1 cellular context compared by ENCODE assay signal in the genomic region with DNA sequence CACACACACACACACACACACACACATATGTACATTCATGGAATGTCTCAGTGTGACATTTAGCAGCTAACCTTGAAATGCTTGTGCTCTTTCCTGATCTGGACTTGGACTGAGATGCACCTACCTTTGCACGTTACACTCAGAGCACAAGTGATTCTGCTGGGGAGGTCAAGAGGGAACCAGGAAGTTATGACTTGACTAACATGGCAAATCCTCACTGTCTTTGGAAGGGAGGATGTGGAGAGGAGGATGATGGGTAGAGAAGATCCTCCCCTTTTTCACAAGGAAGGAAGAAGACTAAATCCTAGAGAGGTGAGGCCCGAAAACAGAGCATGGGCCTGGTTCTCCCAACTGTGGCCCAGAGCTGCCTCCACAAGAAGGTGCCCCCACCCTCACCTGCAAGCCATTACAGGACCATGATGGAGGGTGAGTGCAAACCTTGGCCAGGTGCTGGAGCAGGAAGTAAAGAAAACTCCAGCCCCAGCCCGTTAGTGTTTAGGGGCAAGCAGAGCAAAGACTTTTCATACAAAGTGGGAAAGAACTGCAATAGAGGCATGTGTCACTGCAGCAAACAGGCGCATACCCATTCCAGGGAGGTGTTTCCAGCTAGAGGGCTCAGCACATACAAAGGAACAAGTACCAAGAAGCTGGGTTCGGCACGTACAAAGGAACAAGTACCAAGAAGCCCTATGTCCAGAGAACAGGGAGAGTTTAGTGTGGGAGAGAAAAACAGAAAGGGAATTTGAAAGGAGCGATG.
TF ChIP-seq lines count a peak whose summit lies in the region.

No MANE protein-coding gene starts in this region.

TF ChIP-seq in K562, 482 proteins besides CTCF, POLR2A, EP300 and RAD21 (continued from another document and continues in another):
- TF ChIP-seq, protein P1, sequence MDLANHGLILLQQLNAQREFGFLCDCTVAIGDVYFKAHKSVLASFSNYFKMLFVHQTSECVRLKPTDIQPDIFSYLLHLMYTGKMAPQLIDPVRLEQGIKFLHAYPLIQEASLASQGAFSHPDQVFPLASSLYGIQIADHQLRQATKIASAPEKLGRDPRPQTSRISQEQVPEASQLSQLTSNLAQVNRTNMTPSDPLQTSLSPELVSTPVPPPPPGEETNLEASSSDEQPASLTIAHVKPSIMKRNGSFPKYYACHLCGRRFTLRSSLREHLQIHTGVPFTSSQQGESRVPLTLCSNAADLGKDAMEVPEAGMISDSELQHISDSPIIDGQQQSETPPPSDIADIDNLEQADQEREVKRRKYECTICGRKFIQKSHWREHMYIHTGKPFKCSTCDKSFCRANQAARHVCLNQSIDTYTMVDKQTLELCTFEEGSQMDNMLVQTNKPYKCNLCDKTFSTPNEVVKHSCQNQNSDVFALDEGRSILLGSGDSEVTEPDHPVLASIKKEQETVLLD (IDR thresholded peaks at IDR 0.05), result no peak
- TF ChIP-seq, protein P2, sequence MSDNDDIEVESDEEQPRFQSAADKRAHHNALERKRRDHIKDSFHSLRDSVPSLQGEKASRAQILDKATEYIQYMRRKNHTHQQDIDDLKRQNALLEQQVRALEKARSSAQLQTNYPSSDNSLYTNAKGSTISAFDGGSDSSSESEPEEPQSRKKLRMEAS (CRISPR knock-in tag; IDR thresholded peaks at IDR 0.05), result no peak
- peak; percentile 65 for TF ChIP-seq OTX1 (CRISPR knock-in tag; IDR thresholded peaks at IDR 0.05)
- TF ChIP-seq, protein P3, sequence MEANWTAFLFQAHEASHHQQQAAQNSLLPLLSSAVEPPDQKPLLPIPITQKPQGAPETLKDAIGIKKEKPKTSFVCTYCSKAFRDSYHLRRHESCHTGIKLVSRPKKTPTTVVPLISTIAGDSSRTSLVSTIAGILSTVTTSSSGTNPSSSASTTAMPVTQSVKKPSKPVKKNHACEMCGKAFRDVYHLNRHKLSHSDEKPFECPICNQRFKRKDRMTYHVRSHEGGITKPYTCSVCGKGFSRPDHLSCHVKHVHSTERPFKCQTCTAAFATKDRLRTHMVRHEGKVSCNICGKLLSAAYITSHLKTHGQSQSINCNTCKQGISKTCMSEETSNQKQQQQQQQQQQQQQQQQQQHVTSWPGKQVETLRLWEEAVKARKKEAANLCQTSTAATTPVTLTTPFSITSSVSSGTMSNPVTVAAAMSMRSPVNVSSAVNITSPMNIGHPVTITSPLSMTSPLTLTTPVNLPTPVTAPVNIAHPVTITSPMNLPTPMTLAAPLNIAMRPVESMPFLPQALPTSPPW (CRISPR knock-in tag; IDR thresholded peaks at IDR 0.05), result no peak
- TF ChIP-seq ZNF3 (CRISPR knock-in tag; IDR thresholded peaks at IDR 0.05), result peak; percentile 51; the same call in 1 of the 2 replicates
- TF ChIP-seq GABPB1 (CRISPR knock-in tag; IDR thresholded peaks at IDR 0.05), result no peak
- peak; percentile 83 for TF ChIP-seq ZNF436 (CRISPR knock-in tag; IDR thresholded peaks at IDR 0.05)
- TF ChIP-seq ZNF347 (CRISPR knock-in tag; IDR thresholded peaks at IDR 0.05; ENCODE audit: low read depth), result no peak
- TF ChIP-seq, protein P4, sequence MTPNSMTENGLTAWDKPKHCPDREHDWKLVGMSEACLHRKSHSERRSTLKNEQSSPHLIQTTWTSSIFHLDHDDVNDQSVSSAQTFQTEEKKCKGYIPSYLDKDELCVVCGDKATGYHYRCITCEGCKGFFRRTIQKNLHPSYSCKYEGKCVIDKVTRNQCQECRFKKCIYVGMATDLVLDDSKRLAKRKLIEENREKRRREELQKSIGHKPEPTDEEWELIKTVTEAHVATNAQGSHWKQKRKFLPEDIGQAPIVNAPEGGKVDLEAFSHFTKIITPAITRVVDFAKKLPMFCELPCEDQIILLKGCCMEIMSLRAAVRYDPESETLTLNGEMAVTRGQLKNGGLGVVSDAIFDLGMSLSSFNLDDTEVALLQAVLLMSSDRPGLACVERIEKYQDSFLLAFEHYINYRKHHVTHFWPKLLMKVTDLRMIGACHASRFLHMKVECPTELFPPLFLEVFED (CRISPR knock-in tag; conservative IDR thresholded peaks at IDR 0.05), result peak; percentile 98
- TF ChIP-seq LCOR (CRISPR knock-in tag; IDR thresholded peaks at IDR 0.05), result no peak
- no peak for TF ChIP-seq PHF8 (IDR thresholded peaks at IDR 0.05; ENCODE audit: borderline replicate concordance, low read length)
- TF ChIP-seq MTA3 (IDR thresholded peaks at IDR 0.05; ENCODE audit: borderline replicate concordance), result peak; percentile 39; the same call in 1 of the 2 replicates
- no peak for TF ChIP-seq RFX7 (CRISPR knock-in tag; IDR thresholded peaks at IDR 0.05)
- TF ChIP-seq ARHGAP35 (IDR thresholded peaks at IDR 0.05; ENCODE audit: partially characterized antibody), result peak; percentile 70
- TF ChIP-seq CBX2 (IDR thresholded peaks at IDR 0.05; ENCODE audit: insufficient read depth, low read length, poor library complexity, severe bottlenecking), result no peak
- no peak for TF ChIP-seq ZNF197 (CRISPR knock-in tag; IDR thresholded peaks at IDR 0.05; ENCODE audit: low read depth)
- no peak for TF ChIP-seq TOE1 (IDR thresholded peaks at IDR 0.05; ENCODE audit: borderline replicate concordance)
- no peak for TF ChIP-seq TOE1 (CRISPR knock-in tag; IDR thresholded peaks at IDR 0.05; ENCODE audit: borderline replicate concordance, low read depth)
- peak; percentile 95 for TF ChIP-seq POLR2AphosphoS5 (IDR thresholded peaks at IDR 0.05; ENCODE audit: control insufficient read depth, insufficient read depth, low read depth, low read length)
- no peak; the same call in 1 of the 2 replicates for TF ChIP-seq POLR2H (tag; IDR thresholded peaks at IDR 0.05; ENCODE audit: low read depth)
- TF ChIP-seq HLTF (IDR thresholded peaks at IDR 0.05), result no peak
- TF ChIP-seq NR2F6 (CRISPR knock-in tag; IDR thresholded peaks at IDR 0.05), result 0 out of 2 replicates have a peak, but pooled peaks have one; percentile 22
- TF ChIP-seq ZFP30 (CRISPR knock-in tag; IDR thresholded peaks at IDR 0.05; ENCODE audit: borderline replicate concordance), result peak; percentile 57; the same call in 1 of the 2 replicates
- TF ChIP-seq ILF3 (IDR thresholded peaks at IDR 0.05; ENCODE audit: borderline replicate concordance), result peak; percentile 77
- TF ChIP-seq ZNF133 (CRISPR knock-in tag; IDR thresholded peaks at IDR 0.05), result no peak
- TF ChIP-seq CREM (IDR thresholded peaks at IDR 0.05; ENCODE audit: low read depth), result no peak
- no peak for TF ChIP-seq ASH1L (IDR thresholded peaks at IDR 0.05; ENCODE audit: borderline replicate concordance, low read depth, partially characterized antibody)
- TF ChIP-seq FOS (IDR thresholded peaks at IDR 0.05; ENCODE audit: extremely low read depth, insufficient read length), result no peak
- TF ChIP-seq FOXM1 (IDR thresholded peaks at IDR 0.05; ENCODE audit: low read depth), result no peak
- no peak for TF ChIP-seq FOXM1 (CRISPR knock-in tag; IDR thresholded peaks at IDR 0.05; ENCODE audit: low read depth)
- TF ChIP-seq, protein P5, sequence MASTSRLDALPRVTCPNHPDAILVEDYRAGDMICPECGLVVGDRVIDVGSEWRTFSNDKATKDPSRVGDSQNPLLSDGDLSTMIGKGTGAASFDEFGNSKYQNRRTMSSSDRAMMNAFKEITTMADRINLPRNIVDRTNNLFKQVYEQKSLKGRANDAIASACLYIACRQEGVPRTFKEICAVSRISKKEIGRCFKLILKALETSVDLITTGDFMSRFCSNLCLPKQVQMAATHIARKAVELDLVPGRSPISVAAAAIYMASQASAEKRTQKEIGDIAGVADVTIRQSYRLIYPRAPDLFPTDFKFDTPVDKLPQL (IDR thresholded peaks at IDR 0.05; ENCODE audit: extremely low read depth, insufficient read length), result peak; percentile 85
- TF ChIP-seq ZNF79 (CRISPR knock-in tag; IDR thresholded peaks at IDR 0.05; ENCODE audit: low read depth), result no peak
- no peak for TF ChIP-seq PCBP1 (IDR thresholded peaks at IDR 0.05; ENCODE audit: low read depth, low read length, poor library complexity, severe bottlenecking)
- no peak for TF ChIP-seq EP400 (IDR thresholded peaks at IDR 0.05)
- peak; percentile 94; the same call in 1 of the 2 replicates for TF ChIP-seq ZBED1 (IDR thresholded peaks at IDR 0.05)
- no peak for TF ChIP-seq CREB1 (IDR thresholded peaks at IDR 0.05)
- TF ChIP-seq CREB1 (CRISPR knock-in tag; IDR thresholded peaks at IDR 0.05), result no peak
- no peak for TF ChIP-seq U2AF2 (optimal IDR thresholded peaks at IDR 0.05; ENCODE audit: low read depth, low read length)
- TF ChIP-seq, protein P6, sequence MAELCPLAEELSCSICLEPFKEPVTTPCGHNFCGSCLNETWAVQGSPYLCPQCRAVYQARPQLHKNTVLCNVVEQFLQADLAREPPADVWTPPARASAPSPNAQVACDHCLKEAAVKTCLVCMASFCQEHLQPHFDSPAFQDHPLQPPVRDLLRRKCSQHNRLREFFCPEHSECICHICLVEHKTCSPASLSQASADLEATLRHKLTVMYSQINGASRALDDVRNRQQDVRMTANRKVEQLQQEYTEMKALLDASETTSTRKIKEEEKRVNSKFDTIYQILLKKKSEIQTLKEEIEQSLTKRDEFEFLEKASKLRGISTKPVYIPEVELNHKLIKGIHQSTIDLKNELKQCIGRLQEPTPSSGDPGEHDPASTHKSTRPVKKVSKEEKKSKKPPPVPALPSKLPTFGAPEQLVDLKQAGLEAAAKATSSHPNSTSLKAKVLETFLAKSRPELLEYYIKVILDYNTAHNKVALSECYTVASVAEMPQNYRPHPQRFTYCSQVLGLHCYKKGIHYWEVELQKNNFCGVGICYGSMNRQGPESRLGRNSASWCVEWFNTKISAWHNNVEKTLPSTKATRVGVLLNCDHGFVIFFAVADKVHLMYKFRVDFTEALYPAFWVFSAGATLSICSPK (IDR thresholded peaks at IDR 0.05; ENCODE audit: borderline replicate concordance), result no peak
- TF ChIP-seq, protein P7, sequence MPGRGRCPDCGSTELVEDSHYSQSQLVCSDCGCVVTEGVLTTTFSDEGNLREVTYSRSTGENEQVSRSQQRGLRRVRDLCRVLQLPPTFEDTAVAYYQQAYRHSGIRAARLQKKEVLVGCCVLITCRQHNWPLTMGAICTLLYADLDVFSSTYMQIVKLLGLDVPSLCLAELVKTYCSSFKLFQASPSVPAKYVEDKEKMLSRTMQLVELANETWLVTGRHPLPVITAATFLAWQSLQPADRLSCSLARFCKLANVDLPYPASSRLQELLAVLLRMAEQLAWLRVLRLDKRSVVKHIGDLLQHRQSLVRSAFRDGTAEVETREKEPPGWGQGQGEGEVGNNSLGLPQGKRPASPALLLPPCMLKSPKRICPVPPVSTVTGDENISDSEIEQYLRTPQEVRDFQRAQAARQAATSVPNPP (IDR thresholded peaks at IDR 0.05; ENCODE audit: borderline replicate concordance, insufficient read depth, insufficient read length), result no peak
- TF ChIP-seq POLR2B (IDR thresholded peaks at IDR 0.05; ENCODE audit: low read depth, partially characterized antibody), result peak; percentile 67
- TF ChIP-seq, protein P8, sequence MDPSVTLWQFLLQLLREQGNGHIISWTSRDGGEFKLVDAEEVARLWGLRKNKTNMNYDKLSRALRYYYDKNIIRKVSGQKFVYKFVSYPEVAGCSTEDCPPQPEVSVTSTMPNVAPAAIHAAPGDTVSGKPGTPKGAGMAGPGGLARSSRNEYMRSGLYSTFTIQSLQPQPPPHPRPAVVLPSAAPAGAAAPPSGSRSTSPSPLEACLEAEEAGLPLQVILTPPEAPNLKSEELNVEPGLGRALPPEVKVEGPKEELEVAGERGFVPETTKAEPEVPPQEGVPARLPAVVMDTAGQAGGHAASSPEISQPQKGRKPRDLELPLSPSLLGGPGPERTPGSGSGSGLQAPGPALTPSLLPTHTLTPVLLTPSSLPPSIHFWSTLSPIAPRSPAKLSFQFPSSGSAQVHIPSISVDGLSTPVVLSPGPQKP (CRISPR knock-in tag; IDR thresholded peaks at IDR 0.05), result no peak
- TF ChIP-seq, protein P9, sequence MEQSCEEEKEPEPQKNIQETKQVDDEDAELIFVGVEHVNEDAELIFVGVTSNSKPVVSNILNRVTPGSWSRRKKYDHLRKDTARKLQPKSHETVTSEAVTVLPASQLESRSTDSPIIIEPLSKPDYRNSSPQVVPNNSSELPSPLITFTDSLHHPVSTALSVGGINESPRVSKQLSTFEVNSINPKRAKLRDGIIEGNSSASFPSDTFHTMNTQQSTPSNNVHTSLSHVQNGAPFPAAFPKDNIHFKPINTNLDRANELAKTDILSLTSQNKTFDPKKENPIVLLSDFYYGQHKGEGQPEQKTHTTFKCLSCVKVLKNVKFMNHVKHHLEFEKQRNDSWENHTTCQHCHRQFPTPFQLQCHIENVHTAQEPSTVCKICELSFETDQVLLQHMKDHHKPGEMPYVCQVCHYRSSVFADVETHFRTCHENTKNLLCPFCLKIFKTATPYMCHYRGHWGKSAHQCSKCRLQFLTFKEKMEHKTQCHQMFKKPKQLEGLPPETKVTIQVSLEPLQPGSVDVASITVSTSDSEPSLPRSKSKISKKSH (CRISPR knock-in tag; IDR thresholded peaks at IDR 0.05), result no peak
- no peak for TF ChIP-seq LEF1 (IDR thresholded peaks at IDR 0.05)
- no peak for TF ChIP-seq NFIC (IDR thresholded peaks at IDR 0.05)
- TF ChIP-seq, protein P10, sequence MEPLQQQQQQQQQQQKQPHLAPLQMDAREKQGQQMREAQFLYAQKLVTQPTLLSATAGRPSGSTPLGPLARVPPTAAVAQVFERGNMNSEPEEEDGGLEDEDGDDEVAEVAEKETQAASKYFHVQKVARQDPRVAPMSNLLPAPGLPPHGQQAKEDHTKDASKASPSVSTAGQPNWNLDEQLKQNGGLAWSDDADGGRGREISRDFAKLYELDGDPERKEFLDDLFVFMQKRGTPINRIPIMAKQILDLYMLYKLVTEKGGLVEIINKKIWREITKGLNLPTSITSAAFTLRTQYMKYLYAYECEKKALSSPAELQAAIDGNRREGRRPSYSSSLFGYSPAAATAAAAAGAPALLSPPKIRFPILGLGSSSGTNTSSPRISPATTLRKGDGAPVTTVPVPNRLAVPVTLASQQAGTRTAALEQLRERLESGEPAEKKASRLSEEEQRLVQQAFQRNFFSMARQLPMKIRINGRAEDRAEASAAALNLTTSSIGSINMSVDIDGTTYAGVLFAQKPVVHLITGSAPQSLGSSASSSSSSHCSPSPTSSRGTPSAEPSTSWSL (CRISPR knock-in tag; IDR thresholded peaks at IDR 0.05; ENCODE audit: borderline replicate concordance), result no peak
- peak in 1 of 2 experiments; percentile 17; a peak in 1 of 3 replicates for TF ChIP-seq CBX3 (IDR thresholded peaks at IDR 0.05; ENCODE audit: borderline replicate concordance in 1 of 2, low read length in 2 of 2)
- TF ChIP-seq TAF7 (tag; IDR thresholded peaks at IDR 0.05), result no peak
- TF ChIP-seq, protein P11, sequence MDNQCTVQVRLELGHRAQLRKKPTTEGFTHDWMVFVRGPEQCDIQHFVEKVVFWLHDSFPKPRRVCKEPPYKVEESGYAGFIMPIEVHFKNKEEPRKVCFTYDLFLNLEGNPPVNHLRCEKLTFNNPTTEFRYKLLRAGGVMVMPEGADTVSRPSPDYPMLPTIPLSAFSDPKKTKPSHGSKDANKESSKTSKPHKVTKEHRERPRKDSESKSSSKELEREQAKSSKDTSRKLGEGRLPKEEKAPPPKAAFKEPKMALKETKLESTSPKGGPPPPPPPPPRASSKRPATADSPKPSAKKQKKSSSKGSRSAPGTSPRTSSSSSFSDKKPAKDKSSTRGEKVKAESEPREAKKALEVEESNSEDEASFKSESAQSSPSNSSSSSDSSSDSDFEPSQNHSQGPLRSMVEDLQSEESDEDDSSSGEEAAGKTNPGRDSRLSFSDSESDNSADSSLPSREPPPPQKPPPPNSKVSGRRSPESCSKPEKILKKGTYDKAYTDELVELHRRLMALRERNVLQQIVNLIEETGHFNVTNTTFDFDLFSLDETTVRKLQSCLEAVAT (IDR thresholded peaks at IDR 0.05), result peak; percentile 22 to 26; a peak in 1 of 4 replicates
